9 cellular contexts compared by ENCODE assay signal in the genomic region with DNA sequence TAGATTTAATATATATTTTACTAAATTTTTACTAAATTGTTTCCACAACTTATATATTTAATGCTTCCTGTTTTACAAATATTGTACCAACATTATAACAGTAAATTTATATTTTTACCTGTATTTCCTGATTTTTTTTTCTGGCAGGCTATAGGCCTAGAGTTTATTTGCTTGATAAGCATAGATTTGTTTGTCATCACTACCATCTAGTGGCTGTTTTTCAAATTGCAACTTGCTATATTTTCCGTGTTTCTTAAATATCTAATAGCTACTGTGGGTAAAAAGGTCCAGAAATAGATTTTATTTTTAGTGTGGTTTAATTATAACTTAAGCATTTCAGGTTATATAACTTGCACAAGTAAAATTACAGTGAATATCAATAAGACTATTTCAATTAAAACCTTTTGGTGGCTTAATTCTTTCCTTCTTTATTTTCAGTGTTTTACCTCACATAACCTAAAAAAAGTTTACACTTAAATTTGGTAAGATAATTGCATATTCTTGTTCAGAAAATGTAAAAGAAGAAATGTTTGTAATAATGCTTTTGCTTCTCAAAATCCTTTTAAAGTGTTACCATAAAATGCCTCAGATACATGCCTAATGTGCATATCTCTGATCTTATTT.
DNase-seq lines count a peak whose midpoint lies in the region; ATAC-seq and TF ChIP-seq lines count a peak whose summit lies in the region.
"Had no signal": no experiment of that assay in that cellular context is flagged by ENCODE, and none has a peak within 500 bp of the region (broad histone marks: within the 10 kb centered on the region; RNA-seq: fewer than 3 reads in every experiment).

No MANE protein-coding gene starts in this region.

- WGBS in adrenal gland, 4 donors, result 0 to 3% (median 2%) methylated on average over 1 of the region's 1 CpG

- ATAC-seq in HG02938 (IDR thresholded peaks at IDR 0.05; ENCODE audit: unreplicated experiment), result no peak

- peak; percentile 81 to 98 (median 88) for TF ChIP-seq CTCF in adrenal gland (IDR thresholded peaks at IDR 0.05)
- TF ChIP-seq CTCF in tibial artery (IDR thresholded peaks at IDR 0.05), result peak; percentile 77 to 81

- no peak overlapping the region for H3K27ac ChIP-seq in adrenal gland
- no peak overlapping the region for H3K27ac ChIP-seq in tibial artery

- peaks cover 49% of the 10 kb centered on the region for H3K36me3 Mint-ChIP-seq in activated CD4-positive, alpha-beta T cell treated with anti-CD3 and anti-CD28 coated beads, Interleukin-2, amount 10 ng/mL, durations not matched to agents 24 days and 14 days (ENCODE audit: low read depth)

- H3K4me3 ChIP-seq in adrenal gland (no peak overlapping the region), tibial artery (no peak overlapping the region)

- intact Hi-C loops in activated CD4-positive, alpha-beta T cell treated with anti-CD3 and anti-CD28 coated beads, Interleukin-2, amount 10 ng/mL, durations not matched to agents 24 days and 14 days (cut with micrococcal nuclease), result loop anchor here (1.0 to 5.0 kb wide), 5 partner anchors 17 to 134 kb away; partner anchors contain the start of genes NDFIP2 and RBM26
- intact Hi-C loops in adrenal gland (cut with DNase I), result loop anchor here in 1 of 2 donors (5.0 kb wide), 1 partner anchor 119 kb away; no protein-coding TSS in a partner anchor
- intact Hi-C loops in tibial artery (cut with DNase I; ENCODE audit: low total_unique reads), result no loop called here

- H3K4me1 ChIP-seq in adrenal gland (replicated peaks in 1 of 2) (no peaks in the 10 kb centered on the region), tibial artery (no peaks in the 10 kb centered on the region)

- H3K9me3 Mint-ChIP-seq in activated CD4-positive, alpha-beta T cell treated with anti-CD3 and anti-CD28 coated beads, Interleukin-2, amount 10 ng/mL, durations not matched to agents 24 days and 14 days, result peaks cover 7% of the 10 kb centered on the region
- H3K9me3 Mint-ChIP-seq: dendritic cell treated with granulocyte-macrophage colony-stimulating factor and Interleukin-4, amounts not matched to agents 40 ng/mL and 50 ng/mL, for 4 days had no signal

- CTCF ChIA-PET in HEK293T (lab: Yijun Ruan, JAX), result interaction anchor here (0.6 to 4.2 kb wide), 9 partner anchors 12 to 1302 kb away, joined by 3 to 77 read pairs (median 4); partner anchors contain the start of gene NDFIP2

- POLR2A ChIA-PET in HEK293T (lab: Yijun Ruan, JAX), result interaction anchor here (0.6 to 2.4 kb wide), 3 partner anchors 60 to 136 kb away, joined by 3 to 11 read pairs (median 5); partner anchors contain the start of genes NDFIP2 and RBM26

- H3K4me3 Mint-ChIP-seq in activated CD4-positive, alpha-beta T cell treated with anti-CD3 and anti-CD28 coated beads, Interleukin-2, amount 10 ng/mL, durations not matched to agents 24 days and 14 days, result no peak overlapping the region
- H3K4me3 Mint-ChIP-seq: dendritic cell treated with granulocyte-macrophage colony-stimulating factor and Interleukin-4, amounts not matched to agents 40 ng/mL and 50 ng/mL, for 4 days had no signal

- no peak overlapping the region for H3K27ac Mint-ChIP-seq in activated CD4-positive, alpha-beta T cell treated with anti-CD3 and anti-CD28 coated beads, Interleukin-2, amount 10 ng/mL, durations not matched to agents 24 days and 14 days
- H3K27ac Mint-ChIP-seq: dendritic cell treated with granulocyte-macrophage colony-stimulating factor and Interleukin-4, amounts not matched to agents 40 ng/mL and 50 ng/mL, for 4 days had no signal

- peaks cover 19% of the 10 kb centered on the region for H3K4me1 Mint-ChIP-seq in activated CD4-positive, alpha-beta T cell treated with anti-CD3 and anti-CD28 coated beads, Interleukin-2, amount 10 ng/mL, durations not matched to agents 24 days and 14 days

- H3K27me3 ChIP-seq in adrenal gland, result no peaks in the 10 kb centered on the region
- H3K27me3 ChIP-seq in tibial artery, result no peaks in the 10 kb centered on the region

- H3K36me3 ChIP-seq in adrenal gland (replicated peaks in 1 of 2) (no peaks in the 10 kb centered on the region), tibial artery (peaks cover 0 to 5% (median 0%) of the 10 kb centered on the region in 3 donors)

- peak; percentile 77 for DNase-seq in activated CD4-positive, alpha-beta T cell treated with anti-CD3 and anti-CD28 coated beads, Interleukin-2, amount 10 ng/mL, durations not matched to agents 24 days and 14 days
- no peak for DNase-seq in activated CD4-positive, alpha-beta T cell treated with anti-CD3 and anti-CD28 coated beads for 1 hour
- DNase-seq in HEK293T (ENCODE audit: extremely low spot score) (peak; percentile 40), NCI-H146 treated with DMSO at 0.1 percent for 48 hours (lab: John Stamatoyannopoulos, UW; ENCODE audit: unreplicated experiment) (peak; percentile 67), adrenal gland (no peak), iPS-NIHi11 (ENCODE audit: low spot score) (peak; percentile 25), tibial artery (no peak)

- H3K27me3 Mint-ChIP-seq in activated CD4-positive, alpha-beta T cell treated with anti-CD3 and anti-CD28 coated beads, Interleukin-2, amount 10 ng/mL, durations not matched to agents 24 days and 14 days, result no peaks in the 10 kb centered on the region
- H3K27me3 Mint-ChIP-seq: dendritic cell treated with granulocyte-macrophage colony-stimulating factor and Interleukin-4, amounts not matched to agents 40 ng/mL and 50 ng/mL, for 4 days had no signal

- no peaks in the 10 kb centered on the region for H3K9me3 ChIP-seq in adrenal gland (replicated peaks in 1 of 3)
- no peaks in the 10 kb centered on the region for H3K9me3 ChIP-seq in tibial artery

- TF ChIP-seq POLR2A in adrenal gland (IDR thresholded peaks at IDR 0.05), result no peak

TF ChIP-seq in HEK293T, 16 proteins besides CTCF, POLR2A, EP300 and RAD21:
- TF ChIP-seq ZNF384 (IDR thresholded peaks at IDR 0.05) (peak; percentile 88), NFRKB (IDR thresholded peaks at IDR 0.05) (no peak)

Comparison
In these comparisons a context has a peak if more than half of its experiments do, and no peak if none do; other contexts are left out.
1. DNase-seq: peak in activated CD4-positive, alpha-beta T cell treated with anti-CD3 and anti-CD28 coated beads, Interleukin-2, amount 10 ng/mL, durations not matched to agents 24 days and 14 days (single experiment), HEK293T (single experiment), NCI-H146 treated with DMSO at 0.1 percent for 48 hours (single experiment) and iPS-NIHi11 (single experiment); none in activated CD4-positive, alpha-beta T cell treated with anti-CD3 and anti-CD28 coated beads for 1 hour (single experiment), adrenal gland (0 of 7) and tibial artery (0 of 2).